ENCODE assay signal across 1 cellular context in genomic region chr20:3786665-3787639, GRCh38.
TF ChIP-seq lines count a peak whose summit lies in the region.

Gene CENPB (minus strand): TSS chr20:3786740. CDS start chr20:3786483, 257 bp downstream.

TF ChIP-seq in K562, 482 proteins besides CTCF, POLR2A, EP300 and RAD21 (continued from another document and continues in another):
- TF ChIP-seq ARID3B (CRISPR knock-in tag; IDR thresholded peaks at IDR 0.05; ENCODE audit: borderline replicate concordance) (no peak), RNF2 (IDR thresholded peaks at IDR 0.05) (no peak), NEUROD1 (IDR thresholded peaks at IDR 0.05; ENCODE audit: borderline replicate concordance, low read depth, low read length, partially characterized antibody) (peak; percentile 31), SMC3 (conservative IDR thresholded peaks at IDR 0.05; ENCODE audit: insufficient read depth, low read depth, low read length) (peak; percentile 38; the same call in 1 of the 2 replicates), RFX7 (CRISPR knock-in tag; IDR thresholded peaks at IDR 0.05) (no peak), SMAD3 (CRISPR knock-in tag; conservative IDR thresholded peaks at IDR 0.05) (no peak), KAT7 (CRISPR knock-in tag; IDR thresholded peaks at IDR 0.05; ENCODE audit: borderline replicate concordance) (peak; percentile 39; the same call in 1 of the 2 replicates), PHB2 (IDR thresholded peaks at IDR 0.05; ENCODE audit: low read depth) (no peak), SRSF3 (IDR thresholded peaks at IDR 0.05; ENCODE audit: insufficient read depth, low read length) (no peak), RBM25 (IDR thresholded peaks at IDR 0.05; ENCODE audit: low read depth, low read length, severe bottlenecking) (peak; percentile 91), MLLT1 (IDR thresholded peaks at IDR 0.05) (no peak), ZNF639 (CRISPR knock-in tag; conservative IDR thresholded peaks at IDR 0.05 in 1 of 2, IDR thresholded peaks at IDR 0.05 in 1 of 2) (peak in 1 of 2 experiments; percentile 77; a peak in 2 of 4 replicates), NFYB (IDR thresholded peaks at IDR 0.05; ENCODE audit: extremely low read depth, insufficient read length) (no peak), ZFX (CRISPR knock-in tag; IDR thresholded peaks at IDR 0.05) (peak; percentile 57), CREB1 (IDR thresholded peaks at IDR 0.05) (no peak), CREB1 (CRISPR knock-in tag; IDR thresholded peaks at IDR 0.05) (peak; percentile 62), GATA2 (CRISPR knock-in tag; IDR thresholded peaks at IDR 0.05) (no peak), IRF1 (CRISPR knock-in tag; IDR thresholded peaks at IDR 0.05; ENCODE audit: borderline replicate concordance) (no peak), NFIX (CRISPR knock-in tag; IDR thresholded peaks at IDR 0.05; ENCODE audit: low read depth) (no peak), STAG1 (CRISPR knock-in tag; IDR thresholded peaks at IDR 0.05; ENCODE audit: borderline replicate concordance) (peak; percentile 75; the same call in 1 of the 2 replicates), TEAD1 (CRISPR knock-in tag; IDR thresholded peaks at IDR 0.05) (peak in 1 of 2 experiments; percentile 92; a peak in 2 of 4 replicates), NR2C2 (CRISPR knock-in tag; IDR thresholded peaks at IDR 0.05) (no peak), NR2C2 (tag; IDR thresholded peaks at IDR 0.05) (peak; percentile 32; the same call in 1 of the 2 replicates), THRB (CRISPR knock-in tag; conservative IDR thresholded peaks at IDR 0.05) (no peak), ZSCAN29 (IDR thresholded peaks at IDR 0.05) (no peak), PHF8 (IDR thresholded peaks at IDR 0.05; ENCODE audit: borderline replicate concordance, low read length) (no peak), HINFP (tag; conservative IDR thresholded peaks at IDR 0.05; ENCODE audit: low read depth) (no peak), ATF4 (CRISPR knock-in tag; IDR thresholded peaks at IDR 0.05) (no peak), ZNF384 (IDR thresholded peaks at IDR 0.05; ENCODE audit: low read depth, low read length) (peak; percentile 54; the same call in 1 of the 2 replicates), HMGN3 (IDR thresholded peaks at IDR 0.05; ENCODE audit: borderline replicate concordance, extremely low read depth, insufficient read length, low read depth, low read length) (no peak), DACH1 (IDR thresholded peaks at IDR 0.05; ENCODE audit: partially characterized antibody) (no peak), PPARD (CRISPR knock-in tag; IDR thresholded peaks at IDR 0.05) (no peak), FOS (IDR thresholded peaks at IDR 0.05; ENCODE audit: extremely low read depth, insufficient read length) (no peak), FOXP1 (CRISPR knock-in tag; IDR thresholded peaks at IDR 0.05) (no peak), ATF2 (CRISPR knock-in tag; IDR thresholded peaks at IDR 0.05) (no peak), ZNF395 (CRISPR knock-in tag; IDR thresholded peaks at IDR 0.05) (peak; percentile 52; the same call in 1 of the 2 replicates), XRCC4 (IDR thresholded peaks at IDR 0.05; ENCODE audit: extremely low read depth, insufficient read depth, insufficient read length) (no peak), HSF4 (CRISPR knock-in tag; IDR thresholded peaks at IDR 0.05; ENCODE audit: borderline replicate concordance) (no peak), TSHZ1 (CRISPR knock-in tag; IDR thresholded peaks at IDR 0.05) (no peak), ELK3 (CRISPR knock-in tag; IDR thresholded peaks at IDR 0.05) (no peak), LEF1 (IDR thresholded peaks at IDR 0.05) (no peak), ZNF23 (CRISPR knock-in tag; IDR thresholded peaks at IDR 0.05) (no peak), ZNF695 (CRISPR knock-in tag; IDR thresholded peaks at IDR 0.05) (no peak), MAZ (CRISPR knock-in tag; conservative IDR thresholded peaks at IDR 0.05 in 1 of 2, IDR thresholded peaks at IDR 0.05 in 1 of 2) (peak; percentile 63 to 84), ZNF512 (tag; IDR thresholded peaks at IDR 0.05) (peak; percentile 48; the same call in 1 of the 2 replicates)
